9 cellular contexts compared by ENCODE assay signal in genomic region chr19:34678421-34678820, GRCh38. TPM values are rescaled to one million over a fixed set of nuclear protein-coding genes. Genes with fewer than 3 reads are reported as not detected.
A peak's percentile ranks its signal among the peaks of the same experiment; 100 is the strongest.
DNase-seq lines count a peak whose midpoint lies in the region; ATAC-seq and TF ChIP-seq lines count a peak whose summit lies in the region.
"Had no signal": no experiment of that assay in that cellular context is flagged by ENCODE, and none has a peak within 500 bp of the region (broad histone marks: within the 10 kb centered on the region; RNA-seq: fewer than 3 reads in every experiment).

No MANE protein-coding gene starts in this region.

- peaks cover 41% of the 10 kb centered on the region for H3K36me3 Mint-ChIP-seq in natural killer cell treated with Interleukin-12 subunit alpha and Interleukin-12 subunit beta and Interleukin-15 and Interleukin-18, amount 100 ng/mL, for 72 hours

- CTCF ChIA-PET in GM10248 (lab: Yijun Ruan, JAX) = no interaction called here

- peaks cover 50% of the 10 kb centered on the region for H3K36me3 ChIP-seq in BLaER1

- peaks cover 31 to 32% of the 10 kb centered on the region in 2 donors for H3K4me1 Mint-ChIP-seq in natural killer cell treated with Interleukin-12 subunit alpha and Interleukin-12 subunit beta and Interleukin-15 and Interleukin-18, amount 100 ng/mL, for 72 hours (ENCODE audit: low read depth in 2 of 2)

- DNase-seq in NB4 (ENCODE audit: low read depth) = no peak
- no peak for DNase-seq in choroid plexus epithelial cell (ENCODE audit: low read depth)
- no peak for DNase-seq in natural killer cell treated with Interleukin-12 subunit alpha and Interleukin-12 subunit beta and Interleukin-15 and Interleukin-18, amount 100 ng/mL, for 72 hours (ENCODE audit: low spot score)
- no peak for DNase-seq in D341Med (ENCODE audit: low spot score)
- DNase-seq in GM10248 (ENCODE audit: extremely low spot score) = no peak
- no peak for DNase-seq in AML-193 (lab: John Stamatoyannopoulos, UW)
- DNase-seq in SIG-M5 (lab: John Stamatoyannopoulos, UW) = no peak
- DNase-seq: NCI-H1436 had no signal

- H3K4me1 ChIP-seq in BLaER1 = peaks cover 27% of the 10 kb centered on the region

- peak overlapping the region; percentile 84 for H3K4me3 ChIP-seq in BLaER1
- H3K4me3 ChIP-seq in NB4 (ENCODE audit: low read depth, low read length) = peak overlapping the region; percentile 74
- peak overlapping the region; percentile 69 for H3K4me3 ChIP-seq in choroid plexus epithelial cell (ENCODE audit: low read depth, low read length)

- no peak for TF ChIP-seq POLR2A in NB4 (IDR thresholded peaks at IDR 0.05; ENCODE audit: extremely low read depth, insufficient read length)

- no peak overlapping the region for H3K27ac ChIP-seq in BLaER1

- H3K27ac Mint-ChIP-seq in natural killer cell treated with Interleukin-12 subunit alpha and Interleukin-12 subunit beta and Interleukin-15 and Interleukin-18, amount 100 ng/mL, for 72 hours = peak overlapping the region; percentile 99 to 100

- POLR2A ChIA-PET in GM10248 (lab: Yijun Ruan, JAX) = no interaction called here

- peak overlapping the region; percentile 88 for H3K4me2 ChIP-seq in BLaER1

- H3K9me3 Mint-ChIP-seq in natural killer cell treated with Interleukin-12 subunit alpha and Interleukin-12 subunit beta and Interleukin-15 and Interleukin-18, amount 100 ng/mL, for 72 hours = peaks cover 10% of the 10 kb centered on the region

- peaks cover 0 to 13% of the 10 kb centered on the region in 2 donors for H3K27me3 Mint-ChIP-seq in natural killer cell treated with Interleukin-12 subunit alpha and Interleukin-12 subunit beta and Interleukin-15 and Interleukin-18, amount 100 ng/mL, for 72 hours

- peak overlapping the region; percentile 95 for H3K9ac ChIP-seq in BLaER1

- TF ChIP-seq CTCF in NB4 (IDR thresholded peaks at IDR 0.05; ENCODE audit: low read depth, low read length) (no peak), choroid plexus epithelial cell (conservative IDR thresholded peaks at IDR 0.05; ENCODE audit: low read depth, low read length) (no peak), GM10248 (IDR thresholded peaks at IDR 0.05; ENCODE audit: control extremely low read depth, extremely low read depth, low read depth, missing control alignments) (no peak)

- H3K9me3 ChIP-seq in BLaER1 = peaks cover 61% of the 10 kb centered on the region

- peak overlapping the region; percentile 94 for H3K4me3 Mint-ChIP-seq in natural killer cell treated with Interleukin-12 subunit alpha and Interleukin-12 subunit beta and Interleukin-15 and Interleukin-18, amount 100 ng/mL, for 72 hours

- ATAC-seq in natural killer cell treated with Interleukin-12 subunit alpha and Interleukin-12 subunit beta and Interleukin-15 and Interleukin-18, amount 100 ng/mL, for 72 hours = no peak

- H4K20me1 ChIP-seq in BLaER1 = no peaks in the 10 kb centered on the region

- H3K27me3 ChIP-seq in BLaER1 = no peaks in the 10 kb centered on the region

RNA-seq across cellular contexts. Expression of gene ZNF302, which starts 0.9 kb away (rescaled TPM):
- 10 to 100 TPM; 14.4 to 17.6 TPM for total RNA-seq in natural killer cell treated with Interleukin-12 subunit alpha and Interleukin-12 subunit beta and Interleukin-15 and Interleukin-18, amount 100 ng/mL, for 72 hours

RNA-seq across cellular contexts. Expression of gene SCGB2B2, which starts 1.5 kb away (rescaled TPM):
- total RNA-seq in natural killer cell treated with Interleukin-12 subunit alpha and Interleukin-12 subunit beta and Interleukin-15 and Interleukin-18, amount 100 ng/mL, for 72 hours = under 1 TPM; 0.57 to 0.81 TPM

RNA-seq across cellular contexts. Expression of gene ZNF181, which starts 55.6 kb away (rescaled TPM):
- 1 to 10 TPM; 3.4 to 5.7 TPM for total RNA-seq in natural killer cell treated with Interleukin-12 subunit alpha and Interleukin-12 subunit beta and Interleukin-15 and Interleukin-18, amount 100 ng/mL, for 72 hours
